In genomic region chr18:35463050-35463449, GRCh38 we compare ENCODE assay signal across 13 cellular contexts. TPM values are rescaled to one million over a fixed set of nuclear protein-coding genes. Genes with fewer than 3 reads are reported as not detected.
DNase-seq lines count a peak whose midpoint lies in the region; ATAC-seq, FAIRE-seq and TF ChIP-seq lines count a peak whose summit lies in the region.
"Had no signal": no experiment of that assay in that cellular context is flagged by ENCODE, and none has a peak within 500 bp of the region (broad histone marks: within the 10 kb centered on the region; RNA-seq: fewer than 3 reads in every experiment).

No MANE protein-coding gene starts in this region.

- ATAC-seq in HepG2, result no peak
- no peak for ATAC-seq in stimulated activated naive B cell treated with anti-CD40 and anti-IgM and Interleukin-4, amounts not matched to agents 10 μg/mL and 1 μg/mL and 100 μg/mL, for 72 hours (replicated peaks)
- no peak for ATAC-seq in HG02588 (IDR thresholded peaks at IDR 0.05; ENCODE audit: unreplicated experiment)

- H3K4me3 Mint-ChIP-seq in activated naive CD4-positive, alpha-beta T cell treated with anti-CD3 and anti-CD28 coated beads, Interleukin-2, amount 10 ng/mL, durations not matched to agents 7 days and 5 days, result no peak overlapping the region
- no peak overlapping the region for H3K4me3 Mint-ChIP-seq in CD4-positive, alpha-beta memory T cell
- H3K4me3 Mint-ChIP-seq in stimulated activated naive B cell treated with anti-CD40 and anti-IgM and Interleukin-4, amounts not matched to agents 10 μg/mL and 1 μg/mL and 100 μg/mL, for 72 hours, result no peak overlapping the region
- H3K4me3 Mint-ChIP-seq: neural crest cell had no signal

- H3K27ac ChIP-seq in liver (ENCODE audit: low read depth in 1 of 2, low read length in 2 of 2) (no peak overlapping the region), HepG2 (ENCODE audit: extremely low read length, insufficient read depth, low read length) (no peak overlapping the region), adrenal gland (peak overlapping the region in 2 of 5 donors; percentile 18 to 50)
- H3K27ac ChIP-seq in CD4-positive, alpha-beta memory T cell (ENCODE audit: low read depth, low read length), result no peak overlapping the region

- H3K79me2 ChIP-seq in HepG2 (ENCODE audit: insufficient read depth, low read length), result no peaks in the 10 kb centered on the region

- POLR2A ChIA-PET in HepG2 (lab: Yijun Ruan, JAX), result no interaction called here
- POLR2A ChIA-PET in CD4-positive, alpha-beta memory T cell (lab: Charles Lee; ENCODE audit: partially characterized antibody), result no interaction called here

- TF ChIP-seq RAD21 in liver (IDR thresholded peaks at IDR 0.05) (no peak), HepG2 (CRISPR knock-in tag; IDR thresholded peaks at IDR 0.05) (no peak)

- H3K27me3 Mint-ChIP-seq in activated naive CD4-positive, alpha-beta T cell treated with anti-CD3 and anti-CD28 coated beads, Interleukin-2, amount 10 ng/mL, durations not matched to agents 7 days and 5 days, result peaks cover 4% of the 10 kb centered on the region
- H3K27me3 Mint-ChIP-seq in CD4-positive, alpha-beta memory T cell, result no peaks in the 10 kb centered on the region
- no peaks in the 10 kb centered on the region for H3K27me3 Mint-ChIP-seq in stimulated activated naive B cell treated with anti-CD40 and anti-IgM and Interleukin-4, amounts not matched to agents 10 μg/mL and 1 μg/mL and 100 μg/mL, for 72 hours

- DNase-seq in HepG2 (ENCODE audit: low spot score) (no peak), adrenal gland (peak; percentile 37 to 75 (median 61)), iris pigment epithelial cell (ENCODE audit: low read depth) (peak; percentile 30)
- DNase-seq in activated naive CD4-positive, alpha-beta T cell treated with anti-CD3 and anti-CD28 coated beads, Interleukin-2, amount 10 ng/mL, durations not matched to agents 7 days and 5 days, result no peak
- DNase-seq in CD4-positive, alpha-beta memory T cell, result no peak
- no peak for DNase-seq in stimulated activated naive B cell treated with anti-CD40 and anti-IgM and Interleukin-4, amounts not matched to agents 10 μg/mL and 1 μg/mL and 100 μg/mL, for 72 hours
- DNase-seq: activated CD4-positive, CD25-positive, alpha-beta regulatory T cell treated with anti-CD3 and anti-CD28 coated beads, Interleukin-2, amount 50 U/mL, for 72 hours; caudate nucleus; NCI-H1105; stimulated activated CD4-positive, alpha-beta T cell treated with anti-CD3 and anti-CD28 coated beads, Interleukin-12 subunit alpha, Interleukin-12 subunit beta, amount 100 ng/mL, for 4 hours had no signal

- no peak overlapping the region for H3K4me2 ChIP-seq in HepG2 (ENCODE audit: low read depth, low read length)

- no peaks in the 10 kb centered on the region for H4K20me1 ChIP-seq in HepG2 (ENCODE audit: insufficient read depth, low read length)

- no peaks in the 10 kb centered on the region for H3K9me3 ChIP-seq in liver (ENCODE audit: control insufficient read depth in 4 of 4, low read length in 3 of 4)
- no peaks in the 10 kb centered on the region for H3K9me3 ChIP-seq in HepG2 (ENCODE audit: low read length)
- H3K9me3 ChIP-seq in adrenal gland (replicated peaks in 1 of 3), result no peaks in the 10 kb centered on the region
- no peaks in the 10 kb centered on the region for H3K9me3 ChIP-seq in CD4-positive, alpha-beta memory T cell (ENCODE audit: control insufficient read depth in 1 of 2, low read length in 2 of 2)

- in situ Hi-C loops in HepG2 (cut with HindIII; ENCODE audit: extremely low pct_ligation_motif_present, low pct_unique_long_range_greater_than_20kb), result no loop called here

- no peak for TF ChIP-seq EP300 in HepG2 (IDR thresholded peaks at IDR 0.05; ENCODE audit: low read depth in 2 of 2, low read length in 2 of 2)
- TF ChIP-seq EP300 in HepG2 (CRISPR knock-in tag; IDR thresholded peaks at IDR 0.05; ENCODE audit: borderline replicate concordance), result no peak

- H3K36me3 ChIP-seq in liver (ENCODE audit: control insufficient read depth in 4 of 4, insufficient read depth in 3 of 4, low read depth in 1 of 4, low read length in 3 of 4) (no peaks in the 10 kb centered on the region), HepG2 (replicated peaks in 1 of 2; ENCODE audit: control insufficient read depth in 1 of 2, insufficient read depth in 2 of 2, low read length in 2 of 2) (peaks cover 0 to 2% of the 10 kb centered on the region in 2 experiments; a peak in 2 of 5 replicates), adrenal gland (replicated peaks in 1 of 2) (no peaks in the 10 kb centered on the region)
- no peaks in the 10 kb centered on the region for H3K36me3 ChIP-seq in CD4-positive, alpha-beta memory T cell (ENCODE audit: insufficient read depth, low read length)

- BruUV-seq in HepG2 (replicated peaks; lab: Mats Ljungman, UMichigan), result no TSS peak

- no peaks in the 10 kb centered on the region for H3K36me3 Mint-ChIP-seq in activated naive CD4-positive, alpha-beta T cell treated with anti-CD3 and anti-CD28 coated beads, Interleukin-2, amount 10 ng/mL, durations not matched to agents 7 days and 5 days
- peaks cover 5 to 12% of the 10 kb centered on the region in 2 donors for H3K36me3 Mint-ChIP-seq in CD4-positive, alpha-beta memory T cell
- H3K36me3 Mint-ChIP-seq in stimulated activated naive B cell treated with anti-CD40 and anti-IgM and Interleukin-4, amounts not matched to agents 10 μg/mL and 1 μg/mL and 100 μg/mL, for 72 hours, result peaks cover 9 to 16% of the 10 kb centered on the region in 2 donors

- no peaks in the 10 kb centered on the region for H3K9me3 Mint-ChIP-seq in activated naive CD4-positive, alpha-beta T cell treated with anti-CD3 and anti-CD28 coated beads, Interleukin-2, amount 10 ng/mL, durations not matched to agents 7 days and 5 days
- H3K9me3 Mint-ChIP-seq in CD4-positive, alpha-beta memory T cell, result no peaks in the 10 kb centered on the region
- H3K9me3 Mint-ChIP-seq in stimulated activated naive B cell treated with anti-CD40 and anti-IgM and Interleukin-4, amounts not matched to agents 10 μg/mL and 1 μg/mL and 100 μg/mL, for 72 hours, result no peaks in the 10 kb centered on the region
- H3K9me3 Mint-ChIP-seq: neural crest cell had no signal

- intact Hi-C loops in HepG2 (cut with micrococcal nuclease; ENCODE audit: unreplicated experiment) (no loop called here), adrenal gland (cut with DNase I) (no loop called here)
- intact Hi-C loops in CD4-positive, alpha-beta memory T cell (cut with micrococcal nuclease), result no loop called here

- H3K27me3 ChIP-seq in liver (ENCODE audit: control insufficient read depth in 4 of 4, insufficient read depth in 4 of 4, low read length in 3 of 4) (no peaks in the 10 kb centered on the region), HepG2 (ENCODE audit: control insufficient read depth in 1 of 2, insufficient read depth in 2 of 2, low read length in 2 of 2) (no peaks in the 10 kb centered on the region), adrenal gland (no peaks in the 10 kb centered on the region)
- no peaks in the 10 kb centered on the region for H3K27me3 ChIP-seq in CD4-positive, alpha-beta memory T cell (ENCODE audit: insufficient read depth, low read length)

- H3K27ac Mint-ChIP-seq in activated naive CD4-positive, alpha-beta T cell treated with anti-CD3 and anti-CD28 coated beads, Interleukin-2, amount 10 ng/mL, durations not matched to agents 7 days and 5 days, result no peak overlapping the region
- H3K27ac Mint-ChIP-seq in CD4-positive, alpha-beta memory T cell, result no peak overlapping the region
- H3K27ac Mint-ChIP-seq in stimulated activated naive B cell treated with anti-CD40 and anti-IgM and Interleukin-4, amounts not matched to agents 10 μg/mL and 1 μg/mL and 100 μg/mL, for 72 hours, result no peak overlapping the region

- no peak overlapping the region for H3K9ac ChIP-seq in liver (ENCODE audit: low read depth in 1 of 2, low read length in 2 of 2)
- no peak overlapping the region for H3K9ac ChIP-seq in HepG2 (ENCODE audit: insufficient read depth, low read depth, low read length)

- 74% methylated on average over 5 of the region's 5 CpGs for WGBS in liver
- WGBS in HepG2 (ENCODE audit: low lambda C conversion rate), result 87% methylated on average over 5 of the region's 5 CpGs
- 23 to 41% (median 28%) methylated on average over 4 to 5 of the region's 5 CpGs for WGBS in adrenal gland, 4 donors

- H3K4me1 Mint-ChIP-seq in activated naive CD4-positive, alpha-beta T cell treated with anti-CD3 and anti-CD28 coated beads, Interleukin-2, amount 10 ng/mL, durations not matched to agents 7 days and 5 days, result no peaks in the 10 kb centered on the region
- peaks cover 0 to 1% (median 0%) of the 10 kb centered on the region in 4 donors for H3K4me1 Mint-ChIP-seq in CD4-positive, alpha-beta memory T cell
- H3K4me1 Mint-ChIP-seq in stimulated activated naive B cell treated with anti-CD40 and anti-IgM and Interleukin-4, amounts not matched to agents 10 μg/mL and 1 μg/mL and 100 μg/mL, for 72 hours, result peaks cover 46 to 86% of the 10 kb centered on the region in 2 donors
- H3K4me1 Mint-ChIP-seq: neural crest cell had no signal

- TF ChIP-seq CTCF in liver (IDR thresholded peaks at IDR 0.05; ENCODE audit: low read depth, low read length, missing input control) (no peak), HepG2 (CRISPR knock-in tag; IDR thresholded peaks at IDR 0.05) (no peak), adrenal gland (IDR thresholded peaks at IDR 0.05) (no peak)

- no peak for FAIRE-seq in HepG2 (lab: Jason Lieb, UNC)

- CTCF ChIA-PET in HepG2 (lab: Yijun Ruan, JAX; ENCODE audit: low intra/inter-chr PET ratio, low total read pairs), result no interaction called here
- CTCF ChIA-PET in activated naive CD4-positive, alpha-beta T cell treated with anti-CD3 and anti-CD28 coated beads, Interleukin-2, amount 10 ng/mL, durations not matched to agents 7 days and 5 days (lab: Charles Lee), result no interaction called here
- CTCF ChIA-PET in CD4-positive, alpha-beta memory T cell (lab: Charles Lee; ENCODE audit: partially characterized antibody), result no interaction called here

- H3K4me3 ChIP-seq in liver (ENCODE audit: low read depth in 1 of 3, low read length in 3 of 3) (no peak overlapping the region), HepG2 (replicated peaks in 1 of 3; ENCODE audit: insufficient read depth in 1 of 3, low read depth in 2 of 3, low read length in 3 of 3) (no peak overlapping the region), adrenal gland (no peak overlapping the region)
- H3K4me3 ChIP-seq in CD4-positive, alpha-beta memory T cell (ENCODE audit: low read length in 2 of 2), result no peak overlapping the region

- no peak overlapping the region for H2AFZ ChIP-seq in HepG2 (ENCODE audit: low read length)

- TF ChIP-seq POLR2A in HepG2 (IDR thresholded peaks at IDR 0.05; ENCODE audit: insufficient read depth in 1 of 2, low read depth in 2 of 2, low read length in 2 of 2), result no peak
- no peak for TF ChIP-seq POLR2A in adrenal gland (IDR thresholded peaks at IDR 0.05)

- H3K4me1 ChIP-seq in liver (ENCODE audit: control insufficient read depth in 4 of 4, insufficient read depth in 4 of 4, low read length in 3 of 4) (peaks cover 0 to 18% (median 3%) of the 10 kb centered on the region in 4 donors), HepG2 (ENCODE audit: insufficient read depth, low read length) (peaks cover 21% of the 10 kb centered on the region), adrenal gland (replicated peaks in 1 of 2) (peaks cover 7 to 15% of the 10 kb centered on the region in 2 donors)
- no peaks in the 10 kb centered on the region for H3K4me1 ChIP-seq in CD4-positive, alpha-beta memory T cell (ENCODE audit: insufficient read depth, low read length)

RNA-seq across cellular contexts. Expression of gene INO80C, which starts 34.7 kb away (rescaled TPM):
- total RNA-seq in liver (10 to 100 TPM in 1 of 2 donors, 1 to 10 TPM in 1; 4.6 to 10.4 TPM), HepG2 (2016; rRNA removed; fragmentation: Illumina TruSeq; extraction: Trizol) (8.2 and 10.8 TPM in 2 replicates), adrenal gland (10 to 100 TPM in 4 of 8 donors, 1 to 10 TPM in 4; 3.6 to 29.6 (median 14.5) TPM)
- polyA plus RNA-seq in liver (10 to 100 TPM; 10.6 to 13.4 TPM), HepG2 (2011; rRNA removed) (15.4 and 20.5 TPM in 2 replicates), adrenal gland (10 to 100 TPM; 19.2 to 25.6 (median 25.3) TPM)
- total RNA-seq in HepG2 (2016; cell fraction: cytosol; rRNA removed; fragmentation: Illumina TruSeq; extraction: Trizol; ENCODE audit: low read depth), result 5.2 and 7.5 TPM in 2 replicates
- total RNA-seq in HepG2 (2016; cell fraction: insoluble cytoplasmic fraction; rRNA removed; fragmentation: Illumina TruSeq; extraction: Trizol), result 6.6 and 9.8 TPM in 2 replicates
- total RNA-seq in HepG2 (2016; cell fraction: membrane; rRNA removed; fragmentation: Illumina TruSeq; extraction: Trizol), result 4.8 and 6.6 TPM in 2 replicates
- 11.1 and 13.4 TPM in 2 replicates for total RNA-seq in HepG2 (2016; cell fraction: nucleus; rRNA removed; fragmentation: Illumina TruSeq; extraction: Trizol)
- 17.9 and 18.5 TPM in 2 replicates for polyA plus RNA-seq in HepG2 (2011; cell fraction: cytosol; rRNA removed)
- 14.5 and 18.5 TPM in 2 replicates for polyA plus RNA-seq in HepG2 (2011; cell fraction: nucleus; rRNA removed)
- 17.4 and 24.1 TPM in 2 replicates for polyA plus RNA-seq in HepG2 (2012)
- polyA plus RNA-seq in HepG2 (2016; cell fraction: cytosol; fragmentation: Illumina TruSeq; extraction: Trizol; ENCODE audit: low read depth), result 8.6 and 12.5 TPM in 2 replicates
- 40.1 and 41.8 TPM in 2 replicates for polyA plus RNA-seq in HepG2 (2016; cell fraction: insoluble cytoplasmic fraction; fragmentation: Illumina TruSeq; extraction: Trizol; ENCODE audit: low read depth)
- polyA plus RNA-seq in HepG2 (2016; cell fraction: membrane; fragmentation: Illumina TruSeq; extraction: Trizol; ENCODE audit: low read depth), result 13.6 and 13.7 TPM in 2 replicates
- polyA plus RNA-seq in HepG2 (2016; cell fraction: nucleus; fragmentation: Illumina TruSeq; extraction: Trizol; ENCODE audit: insufficient read depth, low read depth), result 27.3 and 33.7 TPM in 2 replicates
- 9.7 and 18.8 TPM in 2 replicates for polyA minus RNA-seq in HepG2 (2011; rRNA and poly(A)+ RNA removed; ENCODE audit: low replicate concordance)
- 6.5 TPM in 2 replicates for polyA minus RNA-seq in HepG2 (2011; cell fraction: cytosol; rRNA and poly(A)+ RNA removed)
- polyA minus RNA-seq in HepG2 (2011; cell fraction: nucleus; rRNA and poly(A)+ RNA removed), result 19.0 and 30.3 TPM in 2 replicates
- 10 to 100 TPM; 27.3 to 30.3 TPM for total RNA-seq in CD4-positive, alpha-beta memory T cell
- polyA plus RNA-seq in CD4-positive, alpha-beta memory T cell, result 10 to 100 TPM; 18.9 to 28.9 TPM

Comparison
In these comparisons a context has a peak if more than half of its experiments do, and no peak if none do; other contexts are left out.
1. DNase-seq: peak in adrenal gland (7 of 7) and iris pigment epithelial cell (single experiment); none in HepG2 (single experiment), activated naive CD4-positive, alpha-beta T cell treated with anti-CD3 and anti-CD28 coated beads, Interleukin-2, amount 10 ng/mL, durations not matched to agents 7 days and 5 days (single experiment), CD4-positive, alpha-beta memory T cell (0 of 5) and stimulated activated naive B cell treated with anti-CD40 and anti-IgM and Interleukin-4, amounts not matched to agents 10 μg/mL and 1 μg/mL and 100 μg/mL, for 72 hours (single experiment).